In genomic region chr13:70178346-70178745, GRCh38 we compare ENCODE assay signal across 8 cellular contexts.
"Had no signal": no experiment of that assay in that cellular context is flagged by ENCODE, and none has a peak within 500 bp of the region (broad histone marks: within the 10 kb centered on the region; RNA-seq: fewer than 3 reads in every experiment).

No MANE protein-coding gene starts in this region.

- ATAC-seq: GM12878 had no signal

- H3K4me3 ChIP-seq: GM12878 had no signal

- FAIRE-seq: G401.6, GM12878, GM12891, GM12892, GM18507, GM19239 had no signal

- DNase-seq: GDM1, GF-D8 had no signal
